29 cellular contexts compared by ENCODE assay signal in genomic region chr2:15803186-15803986, GRCh38.
"Had no signal": no experiment of that assay in that cellular context is flagged by ENCODE, and none has a peak within 500 bp of the region (broad histone marks: within the 10 kb centered on the region; RNA-seq: fewer than 3 reads in every experiment).

No MANE protein-coding gene starts in this region.

- H3K36me3 ChIP-seq: heart left ventricle, left lung, lower lobe of right lung, ovary, sigmoid colon, tibial nerve, upper lobe of left lung, vagina had no signal

- H3K9me3 ChIP-seq: heart left ventricle, left lung, lower lobe of right lung, ovary, sigmoid colon, tibial nerve, upper lobe of left lung, vagina had no signal

- H3K27me3 ChIP-seq: left lung, ovary, sigmoid colon, tibial nerve, upper lobe of left lung, vagina had no signal

- H3K27ac ChIP-seq: heart left ventricle, left lung, lower lobe of right lung, ovary, sigmoid colon, upper lobe of left lung, vagina had no signal

- H3K27ac Mint-ChIP-seq: immature natural killer cell; naive thymus-derived CD8-positive, alpha-beta T cell; nephron progenitor cell; progenitor cell of endocrine pancreas; stimulated activated memory B cell treated with anti-CD40 and anti-IgM and Interleukin-4, amounts not matched to agents 10 μg/mL and 1 μg/mL and 100 μg/mL, for 72 hours; stimulated activated naive CD8-positive, alpha-beta T cell treated with anti-CD3 and anti-CD28 coated beads, Interleukin-15, amount 100 ng/mL, for 72 hours had no signal

- H3K4me1 Mint-ChIP-seq: immature natural killer cell; naive thymus-derived CD8-positive, alpha-beta T cell; stimulated activated memory B cell treated with anti-CD40 and anti-IgM and Interleukin-4, amounts not matched to agents 10 μg/mL and 1 μg/mL and 100 μg/mL, for 72 hours; stimulated activated naive CD8-positive, alpha-beta T cell treated with anti-CD3 and anti-CD28 coated beads, Interleukin-15, amount 100 ng/mL, for 72 hours had no signal

- H3K36me3 Mint-ChIP-seq: immature natural killer cell; naive thymus-derived CD8-positive, alpha-beta T cell; stimulated activated memory B cell treated with anti-CD40 and anti-IgM and Interleukin-4, amounts not matched to agents 10 μg/mL and 1 μg/mL and 100 μg/mL, for 72 hours had no signal

- ATAC-seq: heart left ventricle; left colon; left lung; lower lobe of right lung; naive thymus-derived CD8-positive, alpha-beta T cell; right cardiac atrium; stimulated activated memory B cell treated with anti-CD40 and anti-IgM and Interleukin-4, amounts not matched to agents 10 μg/mL and 1 μg/mL and 100 μg/mL, for 72 hours; stimulated activated naive CD8-positive, alpha-beta T cell treated with anti-CD3 and anti-CD28 coated beads, Interleukin-15, amount 100 ng/mL, for 72 hours had no signal

- FAIRE-seq: islet of Langerhans, kidney had no signal

- H3K4me1 ChIP-seq: left lung, lower lobe of right lung, sigmoid colon, upper lobe of left lung, vagina had no signal

- H3K4me3 ChIP-seq: heart left ventricle, left lung, lower lobe of right lung, ovary, sigmoid colon, smooth muscle cell, tibial nerve, upper lobe of left lung, vagina had no signal

- H3K4me2 ChIP-seq: smooth muscle cell had no signal

- H3K4me3 Mint-ChIP-seq: immature natural killer cell; naive thymus-derived CD8-positive, alpha-beta T cell; nephron progenitor cell; stimulated activated memory B cell treated with anti-CD40 and anti-IgM and Interleukin-4, amounts not matched to agents 10 μg/mL and 1 μg/mL and 100 μg/mL, for 72 hours; stimulated activated naive CD8-positive, alpha-beta T cell treated with anti-CD3 and anti-CD28 coated beads, Interleukin-15, amount 100 ng/mL, for 72 hours had no signal

- DNase-seq: heart left ventricle; hypothalamus; immature natural killer cell; left colon; left lung; lower lobe of right lung; mammary epithelial cell; mesendoderm; midbrain; naive thymus-derived CD8-positive, alpha-beta T cell; nephron progenitor cell; ovary; retina; right cardiac atrium; sigmoid colon; stimulated activated CD4-positive, alpha-beta T cell treated with anti-CD3 and anti-CD28 coated beads, Interleukin-1b, Interleukin-23, amount 100 ng/mL, for 48 hours; stimulated activated CD4-positive, alpha-beta T cell treated with anti-CD3 and anti-CD28 coated beads, Interleukin-2, amount 100 ng/mL, for 48 hours; stimulated activated CD4-positive, alpha-beta T cell treated with anti-CD3 and anti-CD28 coated beads, Interleukin-4, amount 100 ng/mL, for 4 hours; stimulated activated CD8-positive, alpha-beta memory T cell treated with anti-CD3 and anti-CD28 coated beads, Interleukin-4, amount 100 ng/mL, for 48 hours; stimulated activated naive CD4-positive, alpha-beta T cell treated with Interleukin-2 at 50 U/mL for 16 hours; stimulated activated naive CD8-positive, alpha-beta T cell treated with anti-CD3 and anti-CD28 coated beads, Interleukin-15, amount 100 ng/mL, for 72 hours; upper lobe of left lung had no signal

- H3K9me3 Mint-ChIP-seq: immature natural killer cell; nephron progenitor cell; stimulated activated memory B cell treated with anti-CD40 and anti-IgM and Interleukin-4, amounts not matched to agents 10 μg/mL and 1 μg/mL and 100 μg/mL, for 72 hours; stimulated activated naive CD8-positive, alpha-beta T cell treated with anti-CD3 and anti-CD28 coated beads, Interleukin-15, amount 100 ng/mL, for 72 hours had no signal
